In the genomic region with DNA sequence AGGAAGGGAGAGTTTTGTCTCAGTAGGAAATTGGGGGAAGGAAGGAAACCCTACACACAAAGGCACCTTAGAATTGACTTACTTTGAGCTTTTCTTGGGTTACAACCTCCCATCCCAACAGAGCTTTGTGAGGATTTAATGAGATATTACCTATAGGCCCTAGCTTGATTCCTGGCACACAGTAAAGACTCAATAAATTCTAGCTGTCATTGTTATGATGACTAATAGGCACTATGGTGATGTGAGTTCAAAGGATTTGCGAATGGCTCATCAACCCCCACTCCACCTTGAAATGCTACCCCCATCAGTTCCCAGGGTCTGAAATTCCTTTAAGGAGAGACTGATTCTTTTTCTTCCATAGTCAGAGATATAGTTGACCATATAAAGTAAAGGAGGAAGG, we compare ENCODE assay signal across 3 cellular contexts.
TF ChIP-seq lines count a peak whose summit lies in the region.

No MANE protein-coding gene starts in this region.

TF ChIP-seq in SK-N-SH, 30 proteins besides CTCF, POLR2A, EP300 and RAD21:
- TF ChIP-seq POLR2AphosphoS5 (IDR thresholded peaks at IDR 0.05; ENCODE audit: low read depth, low read length) (no peak), NFIC (IDR thresholded peaks at IDR 0.05; ENCODE audit: borderline replicate concordance) (peak; percentile 42; the same call in 1 of the 2 replicates), JUND (IDR thresholded peaks at IDR 0.05) (0 out of 2 replicates have a peak, but pooled peaks have one; percentile 35), FOSL2 (IDR thresholded peaks at IDR 0.05; ENCODE audit: borderline replicate concordance, low read depth) (peak; percentile 39; the same call in 1 of the 2 replicates)
- TF ChIP-seq, protein P1, sequence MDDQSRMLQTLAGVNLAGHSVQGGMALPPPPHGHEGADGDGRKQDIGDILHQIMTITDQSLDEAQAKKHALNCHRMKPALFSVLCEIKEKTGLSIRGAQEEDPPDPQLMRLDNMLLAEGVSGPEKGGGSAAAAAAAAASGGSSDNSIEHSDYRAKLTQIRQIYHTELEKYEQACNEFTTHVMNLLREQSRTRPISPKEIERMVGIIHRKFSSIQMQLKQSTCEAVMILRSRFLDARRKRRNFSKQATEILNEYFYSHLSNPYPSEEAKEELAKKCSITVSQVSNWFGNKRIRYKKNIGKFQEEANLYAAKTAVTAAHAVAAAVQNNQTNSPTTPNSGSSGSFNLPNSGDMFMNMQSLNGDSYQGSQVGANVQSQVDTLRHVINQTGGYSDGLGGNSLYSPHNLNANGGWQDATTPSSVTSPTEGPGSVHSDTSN (IDR thresholded peaks at IDR 0.05): peak; percentile 83
- TF ChIP-seq, protein P2, sequence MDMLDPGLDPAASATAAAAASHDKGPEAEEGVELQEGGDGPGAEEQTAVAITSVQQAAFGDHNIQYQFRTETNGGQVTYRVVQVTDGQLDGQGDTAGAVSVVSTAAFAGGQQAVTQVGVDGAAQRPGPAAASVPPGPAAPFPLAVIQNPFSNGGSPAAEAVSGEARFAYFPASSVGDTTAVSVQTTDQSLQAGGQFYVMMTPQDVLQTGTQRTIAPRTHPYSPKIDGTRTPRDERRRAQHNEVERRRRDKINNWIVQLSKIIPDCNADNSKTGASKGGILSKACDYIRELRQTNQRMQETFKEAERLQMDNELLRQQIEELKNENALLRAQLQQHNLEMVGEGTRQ (IDR thresholded peaks at IDR 0.05; ENCODE audit: borderline replicate concordance, low read depth, low read length): no peak
TF ChIP-seq in SK-N-SH: peak in this region for 4.

TF ChIP-seq in SK-N-SH treated with all-trans-retinoic acid at 6 μM for 48 hours, 23 proteins besides CTCF, POLR2A, EP300 and RAD21 (continued from another document):
- TF ChIP-seq, protein P3, sequence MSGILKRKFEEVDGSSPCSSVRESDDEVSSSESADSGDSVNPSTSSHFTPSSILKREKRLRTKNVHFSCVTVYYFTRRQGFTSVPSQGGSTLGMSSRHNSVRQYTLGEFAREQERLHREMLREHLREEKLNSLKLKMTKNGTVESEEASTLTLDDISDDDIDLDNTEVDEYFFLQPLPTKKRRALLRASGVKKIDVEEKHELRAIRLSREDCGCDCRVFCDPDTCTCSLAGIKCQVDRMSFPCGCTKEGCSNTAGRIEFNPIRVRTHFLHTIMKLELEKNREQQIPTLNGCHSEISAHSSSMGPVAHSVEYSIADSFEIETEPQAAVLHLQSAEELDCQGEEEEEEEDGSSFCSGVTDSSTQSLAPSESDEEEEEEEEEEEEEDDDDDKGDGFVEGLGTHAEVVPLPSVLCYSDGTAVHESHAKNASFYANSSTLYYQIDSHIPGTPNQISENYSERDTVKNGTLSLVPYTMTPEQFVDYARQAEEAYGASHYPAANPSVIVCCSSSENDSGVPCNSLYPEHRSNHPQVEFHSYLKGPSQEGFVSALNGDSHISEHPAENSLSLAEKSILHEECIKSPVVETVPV (CRISPR knock-in tag; IDR thresholded peaks at IDR 0.05): no peak
- no peak for TF ChIP-seq SNAI2 (CRISPR knock-in tag; IDR thresholded peaks at IDR 0.05)
- TF ChIP-seq TOX (CRISPR knock-in tag; IDR thresholded peaks at IDR 0.05; ENCODE audit: borderline replicate concordance): no peak
- TF ChIP-seq, protein P4, sequence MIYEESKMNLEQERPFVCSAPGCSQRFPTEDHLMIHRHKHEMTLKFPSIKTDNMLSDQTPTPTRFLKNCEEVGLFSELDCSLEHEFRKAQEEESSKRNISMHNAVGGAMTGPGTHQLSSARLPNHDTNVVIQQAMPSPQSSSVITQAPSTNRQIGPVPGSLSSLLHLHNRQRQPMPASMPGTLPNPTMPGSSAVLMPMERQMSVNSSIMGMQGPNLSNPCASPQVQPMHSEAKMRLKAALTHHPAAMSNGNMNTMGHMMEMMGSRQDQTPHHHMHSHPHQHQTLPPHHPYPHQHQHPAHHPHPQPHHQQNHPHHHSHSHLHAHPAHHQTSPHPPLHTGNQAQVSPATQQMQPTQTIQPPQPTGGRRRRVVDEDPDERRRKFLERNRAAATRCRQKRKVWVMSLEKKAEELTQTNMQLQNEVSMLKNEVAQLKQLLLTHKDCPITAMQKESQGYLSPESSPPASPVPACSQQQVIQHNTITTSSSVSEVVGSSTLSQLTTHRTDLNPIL (CRISPR knock-in tag; IDR thresholded peaks at IDR 0.05; ENCODE audit: low read depth): no peak
- no peak for TF ChIP-seq ARNTL (CRISPR knock-in tag; IDR thresholded peaks at IDR 0.05; ENCODE audit: borderline replicate concordance, low read depth)
- TF ChIP-seq, protein P5, sequence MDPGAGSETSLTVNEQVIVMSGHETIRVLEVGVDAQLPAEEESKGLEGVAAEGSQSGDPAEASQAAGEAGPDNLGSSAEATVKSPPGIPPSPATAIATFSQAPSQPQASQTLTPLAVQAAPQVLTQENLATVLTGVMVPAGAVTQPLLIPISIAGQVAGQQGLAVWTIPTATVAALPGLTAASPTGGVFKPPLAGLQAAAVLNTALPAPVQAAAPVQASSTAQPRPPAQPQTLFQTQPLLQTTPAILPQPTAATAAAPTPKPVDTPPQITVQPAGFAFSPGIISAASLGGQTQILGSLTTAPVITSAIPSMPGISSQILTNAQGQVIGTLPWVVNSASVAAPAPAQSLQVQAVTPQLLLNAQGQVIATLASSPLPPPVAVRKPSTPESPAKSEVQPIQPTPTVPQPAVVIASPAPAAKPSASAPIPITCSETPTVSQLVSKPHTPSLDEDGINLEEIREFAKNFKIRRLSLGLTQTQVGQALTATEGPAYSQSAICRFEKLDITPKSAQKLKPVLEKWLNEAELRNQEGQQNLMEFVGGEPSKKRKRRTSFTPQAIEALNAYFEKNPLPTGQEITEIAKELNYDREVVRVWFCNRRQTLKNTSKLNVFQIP (CRISPR knock-in tag; IDR thresholded peaks at IDR 0.05; ENCODE audit: borderline replicate concordance, low read depth): no peak

TF ChIP-seq in HCT116, 20 proteins besides CTCF, POLR2A, EP300 and RAD21 (continued from another document):
- TF ChIP-seq ELF1 (IDR thresholded peaks at IDR 0.05; ENCODE audit: borderline replicate concordance, low read depth) (no peak), CEBPB (IDR thresholded peaks at IDR 0.05; ENCODE audit: low read depth) (no peak), POLR2AphosphoS5 (IDR thresholded peaks at IDR 0.05; ENCODE audit: low read depth, low read length) (no peak), SRF (IDR thresholded peaks at IDR 0.05; ENCODE audit: low read depth) (no peak), EGR1 (IDR thresholded peaks at IDR 0.05; ENCODE audit: low read depth) (no peak), EZH2phosphoT487 (IDR thresholded peaks at IDR 0.05; ENCODE audit: borderline replicate concordance) (no peak), TCF7L2 (IDR thresholded peaks at IDR 0.05; ENCODE audit: borderline replicate concordance, extremely low read depth, insufficient read depth, insufficient read length) (peak; percentile 99), SIN3A (IDR thresholded peaks at IDR 0.05; ENCODE audit: low read depth) (no peak), CBX3 (IDR thresholded peaks at IDR 0.05; ENCODE audit: low read depth) (peak; percentile 47; the same call in 1 of the 2 replicates), EZH2 (IDR thresholded peaks at IDR 0.05) (no peak), ZFX (IDR thresholded peaks at IDR 0.05) (no peak), YY1 (IDR thresholded peaks at IDR 0.05; ENCODE audit: extremely low read depth, insufficient replicate concordance, low read depth, low read length) (no peak), FOSL1 (IDR thresholded peaks at IDR 0.05; ENCODE audit: low read depth) (peak; percentile 77), SP1 (IDR thresholded peaks at IDR 0.05; ENCODE audit: low read depth) (peak; percentile 61; the same call in 1 of the 2 replicates), ZNF274 (IDR thresholded peaks at IDR 0.05; ENCODE audit: low read depth, low read length) (no peak)
- TF ChIP-seq, protein P6, sequence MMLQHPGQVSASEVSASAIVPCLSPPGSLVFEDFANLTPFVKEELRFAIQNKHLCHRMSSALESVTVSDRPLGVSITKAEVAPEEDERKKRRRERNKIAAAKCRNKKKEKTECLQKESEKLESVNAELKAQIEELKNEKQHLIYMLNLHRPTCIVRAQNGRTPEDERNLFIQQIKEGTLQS (IDR thresholded peaks at IDR 0.05): no peak
- TF ChIP-seq, protein P7, sequence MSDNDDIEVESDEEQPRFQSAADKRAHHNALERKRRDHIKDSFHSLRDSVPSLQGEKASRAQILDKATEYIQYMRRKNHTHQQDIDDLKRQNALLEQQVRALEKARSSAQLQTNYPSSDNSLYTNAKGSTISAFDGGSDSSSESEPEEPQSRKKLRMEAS (IDR thresholded peaks at IDR 0.05): 0 out of 2 replicates have a peak, but pooled peaks have one; percentile 17
- TF ChIP-seq, protein P8, sequence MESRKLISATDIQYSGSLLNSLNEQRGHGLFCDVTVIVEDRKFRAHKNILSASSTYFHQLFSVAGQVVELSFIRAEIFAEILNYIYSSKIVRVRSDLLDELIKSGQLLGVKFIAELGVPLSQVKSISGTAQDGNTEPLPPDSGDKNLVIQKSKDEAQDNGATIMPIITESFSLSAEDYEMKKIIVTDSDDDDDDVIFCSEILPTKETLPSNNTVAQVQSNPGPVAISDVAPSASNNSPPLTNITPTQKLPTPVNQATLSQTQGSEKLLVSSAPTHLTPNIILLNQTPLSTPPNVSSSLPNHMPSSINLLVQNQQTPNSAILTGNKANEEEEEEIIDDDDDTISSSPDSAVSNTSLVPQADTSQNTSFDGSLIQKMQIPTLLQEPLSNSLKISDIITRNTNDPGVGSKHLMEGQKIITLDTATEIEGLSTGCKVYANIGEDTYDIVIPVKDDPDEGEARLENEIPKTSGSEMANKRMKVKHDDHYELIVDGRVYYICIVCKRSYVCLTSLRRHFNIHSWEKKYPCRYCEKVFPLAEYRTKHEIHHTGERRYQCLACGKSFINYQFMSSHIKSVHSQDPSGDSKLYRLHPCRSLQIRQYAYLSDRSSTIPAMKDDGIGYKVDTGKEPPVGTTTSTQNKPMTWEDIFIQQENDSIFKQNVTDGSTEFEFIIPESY (IDR thresholded peaks at IDR 0.05; ENCODE audit: extremely low read depth, insufficient replicate concordance, low read length): no peak
- TF ChIP-seq, protein P9, sequence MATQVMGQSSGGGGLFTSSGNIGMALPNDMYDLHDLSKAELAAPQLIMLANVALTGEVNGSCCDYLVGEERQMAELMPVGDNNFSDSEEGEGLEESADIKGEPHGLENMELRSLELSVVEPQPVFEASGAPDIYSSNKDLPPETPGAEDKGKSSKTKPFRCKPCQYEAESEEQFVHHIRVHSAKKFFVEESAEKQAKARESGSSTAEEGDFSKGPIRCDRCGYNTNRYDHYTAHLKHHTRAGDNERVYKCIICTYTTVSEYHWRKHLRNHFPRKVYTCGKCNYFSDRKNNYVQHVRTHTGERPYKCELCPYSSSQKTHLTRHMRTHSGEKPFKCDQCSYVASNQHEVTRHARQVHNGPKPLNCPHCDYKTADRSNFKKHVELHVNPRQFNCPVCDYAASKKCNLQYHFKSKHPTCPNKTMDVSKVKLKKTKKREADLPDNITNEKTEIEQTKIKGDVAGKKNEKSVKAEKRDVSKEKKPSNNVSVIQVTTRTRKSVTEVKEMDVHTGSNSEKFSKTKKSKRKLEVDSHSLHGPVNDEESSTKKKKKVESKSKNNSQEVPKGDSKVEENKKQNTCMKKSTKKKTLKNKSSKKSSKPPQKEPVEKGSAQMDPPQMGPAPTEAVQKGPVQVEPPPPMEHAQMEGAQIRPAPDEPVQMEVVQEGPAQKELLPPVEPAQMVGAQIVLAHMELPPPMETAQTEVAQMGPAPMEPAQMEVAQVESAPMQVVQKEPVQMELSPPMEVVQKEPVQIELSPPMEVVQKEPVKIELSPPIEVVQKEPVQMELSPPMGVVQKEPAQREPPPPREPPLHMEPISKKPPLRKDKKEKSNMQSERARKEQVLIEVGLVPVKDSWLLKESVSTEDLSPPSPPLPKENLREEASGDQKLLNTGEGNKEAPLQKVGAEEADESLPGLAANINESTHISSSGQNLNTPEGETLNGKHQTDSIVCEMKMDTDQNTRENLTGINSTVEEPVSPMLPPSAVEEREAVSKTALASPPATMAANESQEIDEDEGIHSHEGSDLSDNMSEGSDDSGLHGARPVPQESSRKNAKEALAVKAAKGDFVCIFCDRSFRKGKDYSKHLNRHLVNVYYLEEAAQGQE (IDR thresholded peaks at IDR 0.05; ENCODE audit: low read depth): no peak
